Comparison of ENCODE assay signal across 18 cellular contexts in genomic region chr6:106757267-106757666, GRCh38.
A peak's percentile ranks its signal among the peaks of the same experiment; 100 is the strongest.
DNase-seq lines count a peak whose midpoint lies in the region; ATAC-seq, FAIRE-seq and TF ChIP-seq lines count a peak whose summit lies in the region.
"Had no signal": no experiment of that assay in that cellular context is flagged by ENCODE, and none has a peak within 500 bp of the region (broad histone marks: within the 10 kb centered on the region; RNA-seq: fewer than 3 reads in every experiment).

No MANE protein-coding gene starts in this region.

- DNase-seq in NCI-H1105 treated with DMSO at 0.1 percent for 48 hours (lab: John Stamatoyannopoulos, UW): peak; percentile 34
- no peak for DNase-seq in NCI-H1105 (lab: John Stamatoyannopoulos, UW)
- DNase-seq in NCI-H2171 (lab: John Stamatoyannopoulos, UW): peak; percentile 21
- DNase-seq in GM12878 (ENCODE audit: low read depth, low spot score): no peak
- no peak for DNase-seq in psoas muscle
- DNase-seq in A673 (ENCODE audit: low spot score): no peak
- DNase-seq in MG63: no peak
- DNase-seq: activated CD4-positive, alpha-beta T cell treated with anti-CD3 and anti-CD28 coated beads, Interleukin-2, amount 10 ng/mL, durations not matched to agents 7 days and 5 days; activated T-cell treated with anti-CD3 and anti-CD28 coated beads, Interleukin-2, amount 50 U/mL, for 48 hours; caudate nucleus; CD8-positive, alpha-beta T cell; effector CD4-positive, alpha-beta T cell; MV-4-11; naive thymus-derived CD8-positive, alpha-beta T cell had no signal

- H3K27me3 ChIP-seq in GM12878 (replicated peaks in 1 of 2; ENCODE audit: control insufficient read depth in 2 of 2, insufficient read depth in 2 of 2, low read length in 1 of 2) (no peaks in the 10 kb centered on the region), psoas muscle (ENCODE audit: insufficient read depth in 3 of 3, low read length in 2 of 3) (no peaks in the 10 kb centered on the region), A673 (replicated peaks; ENCODE audit: insufficient read depth, low read depth, low read length, poor library complexity) (no peaks in the 10 kb centered on the region), MG63 (no peaks in the 10 kb centered on the region)

- H2AFZ ChIP-seq in GM12878 (ENCODE audit: control insufficient read depth, low read depth, low read length): no peak overlapping the region

- no peak for TF ChIP-seq CTCF in GM12878 (IDR thresholded peaks at IDR 0.05 in 2 of 3, conservative IDR thresholded peaks at IDR 0.05 in 1 of 3; ENCODE audit: control insufficient read depth in 2 of 3, extremely low read depth in 1 of 3, insufficient read depth in 1 of 3, low read depth in 3 of 3, low read length in 3 of 3)
- TF ChIP-seq CTCF in psoas muscle (IDR thresholded peaks at IDR 0.05): no peak
- TF ChIP-seq CTCF in A673 (conservative IDR thresholded peaks at IDR 0.05; ENCODE audit: low read depth, low read length): no peak

- H3K36me3 ChIP-seq in GM12878 (ENCODE audit: control insufficient read depth in 2 of 2, insufficient read depth in 2 of 2, low read length in 1 of 2) (no peaks in the 10 kb centered on the region), psoas muscle (ENCODE audit: insufficient read depth in 1 of 2, low read depth in 1 of 2) (no peaks in the 10 kb centered on the region), A673 (ENCODE audit: insufficient read depth, low read length, poor library complexity, severe bottlenecking) (no peaks in the 10 kb centered on the region), MG63 (no peaks in the 10 kb centered on the region)
- H3K36me3 ChIP-seq: thoracic aorta had no signal

- FAIRE-seq in GM12878 (lab: Jason Lieb, UNC): no peak
- FAIRE-seq: A204.1 had no signal

- RAD21 ChIA-PET in GM12878 (lab: Charles Lee; ENCODE audit: unreplicated experiment): no interaction called here

- WGBS in GM12878 (ENCODE audit: insufficient coverage, insufficient replicate concordance, low lambda C conversion rate, missing lambda C conversion rate): 33% methylated on average over 2 of the region's 2 CpGs
- 20 to 31% (median 21%) methylated on average over 2 of the region's 2 CpGs for WGBS in psoas muscle, 3 donors

- BruUV-seq in GM12878 (replicated peaks; lab: Mats Ljungman, UMichigan) (no TSS peak), A673 (replicated peaks; lab: Mats Ljungman, UMichigan) (no TSS peak)

- TF ChIP-seq RAD21 in GM12878 (IDR thresholded peaks at IDR 0.05; ENCODE audit: insufficient read depth, low read depth, low read length): no peak

- no peak overlapping the region for H3K4me3 ChIP-seq in GM12878
- H3K4me3 ChIP-seq in psoas muscle: no peak overlapping the region
- no peak overlapping the region for H3K4me3 ChIP-seq in A673 (ENCODE audit: low read depth, low read length, poor library complexity, severe bottlenecking)
- H3K4me3 ChIP-seq in MG63: no peak overlapping the region
- H3K4me3 ChIP-seq: lung, thoracic aorta had no signal

- SMC1A ChIA-PET in GM12878 (lab: Charles Lee; ENCODE audit: uncharacterized antibody, unreplicated experiment): interaction anchor here (1.2 kb wide), 1 partner anchor 55 kb away, joined by 3 read pairs; no protein-coding TSS in a partner anchor

- intact Hi-C loops in GM12878 (cut with micrococcal nuclease; ENCODE audit: unreplicated experiment) (no loop called here), psoas muscle (cut with DNase I) (no loop called here), A673 (cut with micrococcal nuclease; ENCODE audit: unreplicated experiment) (no loop called here)

- TF ChIP-seq POLR2A in GM12878 (IDR thresholded peaks at IDR 0.05; ENCODE audit: low read depth, low read length): no peak

- H3K4me2 ChIP-seq in GM12878 (ENCODE audit: control insufficient read depth, insufficient read depth): no peak overlapping the region

- no peaks in the 10 kb centered on the region; the same call in 2 of the 3 replicates for H3K9me3 ChIP-seq in GM12878 (replicated peaks; ENCODE audit: control insufficient read depth, insufficient read depth, low read length)
- H3K9me3 ChIP-seq in psoas muscle: no peaks in the 10 kb centered on the region
- peaks cover 4% of the 10 kb centered on the region for H3K9me3 ChIP-seq in A673 (ENCODE audit: low read depth, low read length, poor library complexity, severe bottlenecking)
- no peaks in the 10 kb centered on the region; the same call in 1 of the 2 replicates for H3K9me3 ChIP-seq in MG63
- H3K9me3 ChIP-seq: thoracic aorta had no signal

- ATAC-seq in GM12878 (peak; percentile 14; the same call in 1 of the 3 replicates), psoas muscle (peak in 3 of 4 donors; percentile 51 to 84 (median 72)), GM18519 (IDR thresholded peaks at IDR 0.05; ENCODE audit: low FRiP score, unreplicated experiment) (no peak)
- ATAC-seq: CD8-positive, alpha-beta T cell; naive thymus-derived CD8-positive, alpha-beta T cell had no signal

- H3K79me2 ChIP-seq in GM12878 (ENCODE audit: control insufficient read depth, insufficient read depth, low read length): no peaks in the 10 kb centered on the region

- no peak overlapping the region for H3K27ac ChIP-seq in GM12878 (ENCODE audit: control insufficient read depth, insufficient read depth)
- peak overlapping the region; percentile 21 for H3K27ac ChIP-seq in psoas muscle
- no peak overlapping the region for H3K27ac ChIP-seq in A673 (ENCODE audit: low read depth, low read length, poor library complexity, severe bottlenecking)
- H3K27ac ChIP-seq: thoracic aorta had no signal

- no peaks in the 10 kb centered on the region for H4K20me1 ChIP-seq in GM12878 (ENCODE audit: control insufficient read depth, insufficient read depth)

- H3K4me1 ChIP-seq in GM12878 (ENCODE audit: control insufficient read depth, insufficient read depth, low read length): no peaks in the 10 kb centered on the region
- no peaks in the 10 kb centered on the region for H3K4me1 ChIP-seq in psoas muscle
- H3K4me1 ChIP-seq in A673 (ENCODE audit: insufficient read depth, low read length, poor library complexity, severe bottlenecking): no peaks in the 10 kb centered on the region

- in situ Hi-C loops in GM12878 (cut with MboI): no loop called here

- POLR2A ChIA-PET in GM12878 (lab: Charles Lee) (no interaction called here), A673 (lab: Charles Lee; ENCODE audit: low non-redundant PET) (no interaction called here)

- CTCF ChIA-PET in GM12878 (lab: Yijun Ruan, JAX): no interaction called here
- CTCF ChIA-PET in A673 (lab: Charles Lee): no interaction called here

- no peak for TF ChIP-seq EP300 in GM12878 (IDR thresholded peaks at IDR 0.05; ENCODE audit: borderline replicate concordance in 1 of 2, control insufficient read depth in 1 of 2, low read depth in 2 of 2, low read length in 2 of 2)

- no peak overlapping the region for H3K9ac ChIP-seq in GM12878 (ENCODE audit: control insufficient read depth, insufficient read depth, low read length)

TF ChIP-seq in GM12878, 131 proteins besides CTCF, POLR2A, EP300 and RAD21 (continues in another document):
- no peak for TF ChIP-seq MEF2A (IDR thresholded peaks at IDR 0.05; ENCODE audit: insufficient read depth, low read depth, low read length)
- TF ChIP-seq PAX8 (IDR thresholded peaks at IDR 0.05): no peak
- no peak for TF ChIP-seq ASH2L (IDR thresholded peaks at IDR 0.05; ENCODE audit: borderline replicate concordance, low read depth)
- TF ChIP-seq ELK1 (IDR thresholded peaks at IDR 0.05; ENCODE audit: low read depth, low read length): no peak
- no peak for TF ChIP-seq SMC3 (IDR thresholded peaks at IDR 0.05; ENCODE audit: borderline replicate concordance, low read length)
- no peak for TF ChIP-seq USF2 (IDR thresholded peaks at IDR 0.05; ENCODE audit: borderline replicate concordance, low read depth, low read length)
- no peak for TF ChIP-seq ATF2 (IDR thresholded peaks at IDR 0.05; ENCODE audit: low read length)
- TF ChIP-seq NFIC (IDR thresholded peaks at IDR 0.05; ENCODE audit: low read depth, low read length): no peak
- TF ChIP-seq KLF5 (IDR thresholded peaks at IDR 0.05; ENCODE audit: partially characterized antibody): no peak
- TF ChIP-seq ZNF622 (IDR thresholded peaks at IDR 0.05): no peak
- TF ChIP-seq WRNIP1 (IDR thresholded peaks at IDR 0.05; ENCODE audit: borderline replicate concordance, low read depth, low read length): no peak
- no peak for TF ChIP-seq SUPT20H (IDR thresholded peaks at IDR 0.05; ENCODE audit: borderline replicate concordance, control insufficient read depth, low read depth, low read length)
- no peak for TF ChIP-seq KAT2A (conservative IDR thresholded peaks at IDR 0.05; ENCODE audit: control insufficient read depth, low read depth, low read length)
- no peak for TF ChIP-seq CHD4 (IDR thresholded peaks at IDR 0.05)

Comparison
In these comparisons a context has a peak if more than half of its experiments do, and no peak if none do; other contexts are left out.
1. DNase-seq: peak in NCI-H1105 treated with DMSO at 0.1 percent for 48 hours (single experiment) and NCI-H2171 (single experiment); none in NCI-H1105 (single experiment), GM12878 (single experiment), psoas muscle (0 of 2), A673 (single experiment) and MG63 (single experiment).